Comparison of ENCODE assay signal across 20 cellular contexts in the genomic region with DNA sequence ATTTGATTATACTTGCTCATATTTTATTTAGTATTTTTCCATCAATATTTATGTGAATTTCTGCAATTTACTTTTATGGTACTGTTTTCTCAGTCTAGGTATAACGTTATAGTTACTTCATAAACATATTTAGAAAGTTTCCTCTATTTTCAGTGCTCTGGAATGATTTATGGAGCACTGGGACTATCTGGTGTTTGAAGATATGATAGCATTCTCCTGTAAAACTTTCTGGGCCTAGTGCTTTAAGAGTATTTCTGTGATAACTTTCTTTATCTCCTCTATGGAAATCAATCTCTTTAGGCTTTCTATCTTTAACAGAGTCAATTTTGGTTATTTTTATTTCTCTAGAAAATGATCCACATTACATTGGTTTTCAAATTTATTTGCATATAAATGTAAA.
A peak's percentile ranks its signal among the peaks of the same experiment; 100 is the strongest.
DNase-seq lines count a peak whose midpoint lies in the region; ATAC-seq, FAIRE-seq and TF ChIP-seq lines count a peak whose summit lies in the region.
"Had no signal": no experiment of that assay in that cellular context is flagged by ENCODE, and none has a peak within 500 bp of the region (broad histone marks: within the 10 kb centered on the region; RNA-seq: fewer than 3 reads in every experiment).

No MANE protein-coding gene starts in this region.

- 6% methylated on average over 1 of the region's 1 CpG for WGBS in A549 (ENCODE audit: missing lambda C conversion rate)

- peaks cover 10% of the 10 kb centered on the region for H3K9me3 Mint-ChIP-seq in chondrocyte (ENCODE audit: low read depth)

- no peak overlapping the region for H3K27ac ChIP-seq in A549
- H3K27ac ChIP-seq: BLaER1, C4-2B, GM23248 had no signal

- H3K27me3 Mint-ChIP-seq in chondrocyte (ENCODE audit: low read depth) = no peaks in the 10 kb centered on the region
- H3K27me3 Mint-ChIP-seq: B cell; CD4-positive, CD25-positive, alpha-beta regulatory T cell had no signal

- ATAC-seq in A549 (no peak), HG03571 (IDR thresholded peaks at IDR 0.05; ENCODE audit: unreplicated experiment) (no peak), HG03135 (IDR thresholded peaks at IDR 0.05; ENCODE audit: unreplicated experiment) (no peak)
- ATAC-seq: CD8-positive, alpha-beta T cell had no signal

- H3K4me2 ChIP-seq in A549 = no peak overlapping the region
- H3K4me2 ChIP-seq: BLaER1 had no signal

- no peak for TF ChIP-seq POLR2A in A549 (IDR thresholded peaks at IDR 0.05; ENCODE audit: low read length)

- peaks cover 2% of the 10 kb centered on the region for H3K36me3 Mint-ChIP-seq in chondrocyte (ENCODE audit: low read depth)
- H3K36me3 Mint-ChIP-seq: CD4-positive, CD25-positive, alpha-beta regulatory T cell; CD8-positive, alpha-beta T cell had no signal

- H3K27ac Mint-ChIP-seq in chondrocyte (ENCODE audit: unreplicated experiment) = no peak overlapping the region
- H3K27ac Mint-ChIP-seq: B cell; CD4-positive, CD25-positive, alpha-beta regulatory T cell; CD8-positive, alpha-beta T cell had no signal

- no peak overlapping the region for H3K4me3 Mint-ChIP-seq in chondrocyte (ENCODE audit: unreplicated experiment)
- H3K4me3 Mint-ChIP-seq: B cell; CD4-positive, CD25-positive, alpha-beta regulatory T cell; CD8-positive, alpha-beta T cell had no signal

- H3K4me3 ChIP-seq in A549 = no peak overlapping the region
- H3K4me3 ChIP-seq: BLaER1, GM23248 had no signal

- CTCF ChIA-PET in A549 (lab: Yijun Ruan, JAX) = no interaction called here

- FAIRE-seq in A549 (lab: Jason Lieb, UNC) = no peak
- FAIRE-seq: GM12892, GM19239, H1 had no signal

- DNase-seq in A549 (ENCODE audit: low read depth in 1 of 2, low spot score in 1 of 2) (no peak), OCI-M1 (lab: John Stamatoyannopoulos, UW) (peak; percentile 24), chondrocyte (ENCODE audit: low spot score) (no peak), NCI-H2081 (lab: John Stamatoyannopoulos, UW) (no peak)
- DNase-seq: Caco-2; CD4-positive, CD25-positive, alpha-beta regulatory T cell; CD8-positive, alpha-beta T cell; DMS153; DND-41; GM23248; H7; HCEC 1CT had no signal

- no peaks in the 10 kb centered on the region for H3K9me3 ChIP-seq in A549
- H3K9me3 ChIP-seq: BLaER1, Caco-2 had no signal

- no peak for TF ChIP-seq EP300 in A549 (IDR thresholded peaks at IDR 0.05)

- TF ChIP-seq RAD21 in A549 (conservative IDR thresholded peaks at IDR 0.05 in 1 of 2, IDR thresholded peaks at IDR 0.05 in 1 of 2) = no peak; a peak in 1 of 5 replicates

- H3K4me1 ChIP-seq in A549 = no peaks in the 10 kb centered on the region
- H3K4me1 ChIP-seq: BLaER1, Caco-2 had no signal

- peaks cover 3% of the 10 kb centered on the region for H3K4me1 Mint-ChIP-seq in chondrocyte (ENCODE audit: low read depth)
- H3K4me1 Mint-ChIP-seq: B cell; CD4-positive, CD25-positive, alpha-beta regulatory T cell had no signal

- no peak for TF ChIP-seq CTCF in A549 (IDR thresholded peaks at IDR 0.05)
- peak; percentile 39 for TF ChIP-seq CTCF in chondrocyte (IDR thresholded peaks at IDR 0.05)

- POLR2A ChIA-PET in A549 (lab: Yijun Ruan, JAX) = no interaction called here

TF ChIP-seq in A549, 52 proteins besides CTCF, POLR2A, EP300 and RAD21:
- TF ChIP-seq SMC3 (IDR thresholded peaks at IDR 0.05) = 0 out of 3 replicates have a peak, but pooled peaks have one; percentile 9
- TF ChIP-seq, protein P1, sequence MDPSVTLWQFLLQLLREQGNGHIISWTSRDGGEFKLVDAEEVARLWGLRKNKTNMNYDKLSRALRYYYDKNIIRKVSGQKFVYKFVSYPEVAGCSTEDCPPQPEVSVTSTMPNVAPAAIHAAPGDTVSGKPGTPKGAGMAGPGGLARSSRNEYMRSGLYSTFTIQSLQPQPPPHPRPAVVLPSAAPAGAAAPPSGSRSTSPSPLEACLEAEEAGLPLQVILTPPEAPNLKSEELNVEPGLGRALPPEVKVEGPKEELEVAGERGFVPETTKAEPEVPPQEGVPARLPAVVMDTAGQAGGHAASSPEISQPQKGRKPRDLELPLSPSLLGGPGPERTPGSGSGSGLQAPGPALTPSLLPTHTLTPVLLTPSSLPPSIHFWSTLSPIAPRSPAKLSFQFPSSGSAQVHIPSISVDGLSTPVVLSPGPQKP (IDR thresholded peaks at IDR 0.05; ENCODE audit: low read depth, low read length) = no peak
